Comparison of ENCODE assay signal across 8 cellular contexts in genomic region chr11:46593550-46594382, GRCh38. TPM values are rescaled to one million over a fixed set of nuclear protein-coding genes. Genes with fewer than 3 reads are reported as not detected.
DNase-seq lines count a peak whose midpoint lies in the region; ATAC-seq and TF ChIP-seq lines count a peak whose summit lies in the region.

AMBRA1 (minus strand) TSS chr11:46594023; CDS start chr11:46548380, 45,643 bp downstream.

- H3K4me1 ChIP-seq in osteoblast (ENCODE audit: insufficient read depth, low read length) (peaks cover 21% of the 10 kb centered on the region), testis (peaks cover 22% of the 10 kb centered on the region)

- H3K36me3 ChIP-seq in GM06990 (ENCODE audit: control insufficient read depth, insufficient read depth, low read length) (no peaks in the 10 kb centered on the region), osteoblast (ENCODE audit: insufficient read depth, low read length) (no peaks in the 10 kb centered on the region), testis (ENCODE audit: low read depth, missing control alignments) (no peaks in the 10 kb centered on the region)

- no peaks in the 10 kb centered on the region for H3K9me3 Mint-ChIP-seq in activated naive CD4-positive, alpha-beta T cell treated with anti-CD3 and anti-CD28 coated beads, Interleukin-2, amount 50 U/mL, for 72 hours
- H3K9me3 Mint-ChIP-seq in glutamatergic neuron (ENCODE audit: unreplicated experiment) = no peaks in the 10 kb centered on the region

- peak within 1 kb of the TSS; percentile 98 for H3K4me3 Mint-ChIP-seq in glutamatergic neuron (ENCODE audit: unreplicated experiment)

- ATAC-seq in HG02571 (IDR thresholded peaks at IDR 0.05; ENCODE audit: unreplicated experiment) = peak; percentile 79
- peak; percentile 89 to 94 for ATAC-seq in activated naive CD4-positive, alpha-beta T cell treated with anti-CD3 and anti-CD28 coated beads, Interleukin-2, amount 50 U/mL, for 72 hours

- peaks cover 49% of the 10 kb centered on the region for H3K79me2 ChIP-seq in osteoblast (ENCODE audit: insufficient read depth, low read length)

- H3K4me1 Mint-ChIP-seq in glutamatergic neuron (ENCODE audit: low read depth, unreplicated experiment) = peaks cover 7% of the 10 kb centered on the region

- H3K27ac Mint-ChIP-seq in activated naive CD4-positive, alpha-beta T cell treated with anti-CD3 and anti-CD28 coated beads, Interleukin-2, amount 50 U/mL, for 72 hours = peak within 1 kb of the TSS; percentile 95
- H3K27ac Mint-ChIP-seq in glutamatergic neuron (ENCODE audit: unreplicated experiment) = peak within 1 kb of the TSS; percentile 96

- peaks cover 13 to 22% of the 10 kb centered on the region in 2 donors for H3K36me3 Mint-ChIP-seq in activated naive CD4-positive, alpha-beta T cell treated with anti-CD3 and anti-CD28 coated beads, Interleukin-2, amount 50 U/mL, for 72 hours
- no peaks in the 10 kb centered on the region for H3K36me3 Mint-ChIP-seq in glutamatergic neuron (ENCODE audit: unreplicated experiment)

- H2AFZ ChIP-seq in osteoblast (ENCODE audit: low read length) = peak within 1 kb of the TSS; percentile 93

- TF ChIP-seq POLR2A in testis (IDR thresholded peaks at IDR 0.05) = no peak

- H3K4me2 ChIP-seq in osteoblast (ENCODE audit: insufficient read depth, low read length) = peak within 1 kb of the TSS; percentile 98

- TF ChIP-seq CTCF in GM06990 (IDR thresholded peaks at IDR 0.05; ENCODE audit: insufficient read depth, low read length, poor library complexity, severe bottlenecking) (no peak), glutamatergic neuron (IDR thresholded peaks at IDR 0.05; ENCODE audit: partially characterized antibody, unreplicated experiment) (no peak), osteoblast (IDR thresholded peaks at IDR 0.05; ENCODE audit: extremely low read depth, low read depth, low read length) (no peak), testis (IDR thresholded peaks at IDR 0.05) (no peak)

- H3K27ac ChIP-seq in osteoblast (ENCODE audit: low read depth, low read length) (peak within 1 kb of the TSS; percentile 46), testis (peak within 1 kb of the TSS; percentile 77 to 80)

- H4K20me1 ChIP-seq in osteoblast (ENCODE audit: insufficient read depth, low read length) = peaks cover 34% of the 10 kb centered on the region

- no peaks in the 10 kb centered on the region for H3K27me3 ChIP-seq in GM06990 (replicated peaks; ENCODE audit: control insufficient read depth, insufficient read depth, low read length)
- H3K27me3 ChIP-seq in osteoblast (ENCODE audit: insufficient read depth, low read length) = no peaks in the 10 kb centered on the region
- H3K27me3 ChIP-seq in testis = no peaks in the 10 kb centered on the region

- H3K27me3 Mint-ChIP-seq in glutamatergic neuron (ENCODE audit: unreplicated experiment) = peaks cover 2% of the 10 kb centered on the region

- DNase-seq in GM06990 (ENCODE audit: extremely low read depth, insufficient read length) (peak; percentile 87), NCI-H1092 (lab: John Stamatoyannopoulos, UW) (peak; percentile 84), SKM-1 (lab: John Stamatoyannopoulos, UW; ENCODE audit: unreplicated experiment) (peak; percentile 84), glutamatergic neuron (peak; percentile 87), osteoblast (ENCODE audit: insufficient read length, low spot score, missing footprints) (peak; percentile 94), testis (peak; percentile 97)
- DNase-seq in activated naive CD4-positive, alpha-beta T cell treated with anti-CD3 and anti-CD28 coated beads, Interleukin-2, amount 50 U/mL, for 72 hours (ENCODE audit: low spot score in 2 of 2) = peak; percentile 82 to 85

- 1% methylated on average over 30 to 53 of the region's 54 CpGs for WGBS in testis, 2 donors

- H3K4me3 ChIP-seq in GM06990 (replicated peaks; ENCODE audit: low read depth, low read length) (peak within 1 kb of the TSS; percentile 77), osteoblast (ENCODE audit: insufficient read depth, low read length) (peak within 1 kb of the TSS; percentile 95), testis (peak within 1 kb of the TSS; percentile 85 to 94)

- intact Hi-C loops in testis (cut with DNase I; ENCODE audit: low total_unique reads) = no loop called here

- H3K9me3 ChIP-seq in osteoblast (ENCODE audit: low read depth, low read length) (no peaks in the 10 kb centered on the region), testis (no peaks in the 10 kb centered on the region)

RNA-seq across cellular contexts. Expression of gene AMBRA1, which starts in this region (rescaled TPM):
- 10 to 100 TPM; 20.9 to 28.5 TPM for total RNA-seq in activated naive CD4-positive, alpha-beta T cell treated with anti-CD3 and anti-CD28 coated beads, Interleukin-2, amount 50 U/mL, for 72 hours
- total RNA-seq in glutamatergic neuron (ENCODE audit: unreplicated experiment) = 49.0 TPM
- 29.7 and 30.4 TPM in 2 replicates for total RNA-seq in osteoblast
- total RNA-seq in testis = 10 to 100 TPM; 55.6 to 68.3 TPM
- 28.0 TPM for polyA plus RNA-seq in testis (ENCODE audit: insufficient read depth, low read depth, low replicate concordance)

Comparison
In these comparisons a context has a peak if more than half of its experiments do, and no peak if none do; other contexts are left out.
1. Peak in every context shown above with its lines: DNase-seq, ATAC-seq, H3K4me3 ChIP-seq and H3K27ac ChIP-seq.